Comparison of ENCODE assay signal across 9 cellular contexts in the genomic region with DNA sequence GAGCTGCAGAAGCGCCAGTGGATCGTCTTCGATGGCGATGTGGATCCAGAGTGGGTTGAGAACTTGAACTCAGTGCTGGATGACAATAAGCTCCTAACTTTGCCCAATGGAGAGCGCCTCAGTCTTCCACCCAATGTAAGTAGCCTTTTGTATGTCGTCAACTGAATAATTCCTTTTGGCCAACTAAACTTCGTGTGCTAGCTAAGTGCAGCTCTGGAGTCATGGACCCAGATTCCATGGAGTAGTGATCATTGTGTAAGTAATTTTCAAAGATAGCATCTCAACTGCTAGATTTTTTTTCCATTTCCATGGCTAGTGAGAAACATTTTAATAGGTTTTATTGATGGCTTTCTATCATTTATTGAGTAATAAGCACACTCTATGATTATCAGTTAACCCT.
"Had no signal": no experiment of that assay in that cellular context is flagged by ENCODE, and none has a peak within 500 bp of the region (broad histone marks: within the 10 kb centered on the region; RNA-seq: fewer than 3 reads in every experiment).

No MANE protein-coding gene starts in this region.

- H3K9me3 ChIP-seq: HAP-1 had no signal

- H3K9ac ChIP-seq: GM23248 had no signal

- ATAC-seq: HCT116, HepG2 had no signal

- H3K9me3 Mint-ChIP-seq: HFFc6, IgD-negative memory B cell had no signal

- H3K27ac Mint-ChIP-seq: IgD-negative memory B cell had no signal

- H3K4me3 Mint-ChIP-seq: HFFc6, IgD-negative memory B cell had no signal

- H3K27ac ChIP-seq: GM23248, HL-60 had no signal

- H3K4me1 ChIP-seq: HAP-1 had no signal

- DNase-seq: GM23248, GOT3, H7, HFFc6 had no signal

- H2AFZ ChIP-seq: GM23248 had no signal

- H3K27me3 Mint-ChIP-seq: IgD-negative memory B cell had no signal

- H3K4me3 ChIP-seq: GM23248, HAP-1 had no signal
